1 cellular context compared by ENCODE assay signal in genomic region chr20:47205577-47206123, GRCh38.
TF ChIP-seq lines count a peak whose summit lies in the region.

No MANE protein-coding gene starts in this region.

TF ChIP-seq in GM23338, 12 proteins besides CTCF, POLR2A, EP300 and RAD21 (continued from another document):
- TF ChIP-seq, protein P1, sequence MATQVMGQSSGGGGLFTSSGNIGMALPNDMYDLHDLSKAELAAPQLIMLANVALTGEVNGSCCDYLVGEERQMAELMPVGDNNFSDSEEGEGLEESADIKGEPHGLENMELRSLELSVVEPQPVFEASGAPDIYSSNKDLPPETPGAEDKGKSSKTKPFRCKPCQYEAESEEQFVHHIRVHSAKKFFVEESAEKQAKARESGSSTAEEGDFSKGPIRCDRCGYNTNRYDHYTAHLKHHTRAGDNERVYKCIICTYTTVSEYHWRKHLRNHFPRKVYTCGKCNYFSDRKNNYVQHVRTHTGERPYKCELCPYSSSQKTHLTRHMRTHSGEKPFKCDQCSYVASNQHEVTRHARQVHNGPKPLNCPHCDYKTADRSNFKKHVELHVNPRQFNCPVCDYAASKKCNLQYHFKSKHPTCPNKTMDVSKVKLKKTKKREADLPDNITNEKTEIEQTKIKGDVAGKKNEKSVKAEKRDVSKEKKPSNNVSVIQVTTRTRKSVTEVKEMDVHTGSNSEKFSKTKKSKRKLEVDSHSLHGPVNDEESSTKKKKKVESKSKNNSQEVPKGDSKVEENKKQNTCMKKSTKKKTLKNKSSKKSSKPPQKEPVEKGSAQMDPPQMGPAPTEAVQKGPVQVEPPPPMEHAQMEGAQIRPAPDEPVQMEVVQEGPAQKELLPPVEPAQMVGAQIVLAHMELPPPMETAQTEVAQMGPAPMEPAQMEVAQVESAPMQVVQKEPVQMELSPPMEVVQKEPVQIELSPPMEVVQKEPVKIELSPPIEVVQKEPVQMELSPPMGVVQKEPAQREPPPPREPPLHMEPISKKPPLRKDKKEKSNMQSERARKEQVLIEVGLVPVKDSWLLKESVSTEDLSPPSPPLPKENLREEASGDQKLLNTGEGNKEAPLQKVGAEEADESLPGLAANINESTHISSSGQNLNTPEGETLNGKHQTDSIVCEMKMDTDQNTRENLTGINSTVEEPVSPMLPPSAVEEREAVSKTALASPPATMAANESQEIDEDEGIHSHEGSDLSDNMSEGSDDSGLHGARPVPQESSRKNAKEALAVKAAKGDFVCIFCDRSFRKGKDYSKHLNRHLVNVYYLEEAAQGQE (IDR thresholded peaks at IDR 0.05; ENCODE audit: unreplicated experiment), result no peak
- TF ChIP-seq STAT1 (IDR thresholded peaks at IDR 0.05; ENCODE audit: unreplicated experiment), result no peak
- TF ChIP-seq POLR2AphosphoS5 (IDR thresholded peaks at IDR 0.05; ENCODE audit: low read depth), result no peak
TF ChIP-seq in GM23338: peak in this region for 0.
